ENCODE assay signal across 11 cellular contexts in genomic region chr21:31184462-31184861, GRCh38.
A peak's percentile ranks its signal among the peaks of the same experiment; 100 is the strongest.
DNase-seq lines count a peak whose midpoint lies in the region; ATAC-seq, FAIRE-seq and TF ChIP-seq lines count a peak whose summit lies in the region.
"Had no signal": no experiment of that assay in that cellular context is flagged by ENCODE, and none has a peak within 500 bp of the region (broad histone marks: within the 10 kb centered on the region; RNA-seq: fewer than 3 reads in every experiment).

No MANE protein-coding gene starts in this region.

- peaks cover 3% of the 10 kb centered on the region; the same call in 1 of the 2 replicates for H3K27me3 Mint-ChIP-seq in HFFc6 (ENCODE audit: insufficient read depth)

- no peak overlapping the region for H3K27ac Mint-ChIP-seq in HFFc6

- DNase-seq in activated gamma-delta T cell treated with anti-CD3 and anti-CD28 coated beads, Interleukin-2, amount 50 U/mL, for 16 hours (ENCODE audit: low read depth), result peak; percentile 41
- DNase-seq in stimulated activated CD4-positive, alpha-beta T cell treated with anti-CD3 and anti-CD28 coated beads, Interleukin-2, amount 100 ng/mL, for 48 hours, result peak; percentile 61 to 67
- DNase-seq in HFFc6 (no peak), RCC 7860 (ENCODE audit: low spot score) (no peak), iPS-NIHi11 (ENCODE audit: low spot score) (no peak), Kasumi-1 (lab: John Stamatoyannopoulos, UW) (no peak)
- DNase-seq: HCEC 1CT, right lobe of liver had no signal

- no peak overlapping the region for H3K4me3 Mint-ChIP-seq in HFFc6

- ATAC-seq in GM18868 (IDR thresholded peaks at IDR 0.05; ENCODE audit: unreplicated experiment), result peak; percentile 69
- ATAC-seq in activated CD4-positive, CD25-positive, alpha-beta regulatory T cell treated with anti-CD3 and anti-CD28 coated beads, Interleukin-2, amount 50 U/mL, for 24 hours, result peak; percentile 54 to 56
- ATAC-seq: right lobe of liver had no signal

- no peak for FAIRE-seq in RCC 7860 (lab: Jason Lieb, UNC)
- FAIRE-seq: astrocyte had no signal

- no peak for TF ChIP-seq CTCF in HFFc6 (IDR thresholded peaks at IDR 0.05)

- H3K4me1 Mint-ChIP-seq in HFFc6 (ENCODE audit: low read depth), result no peaks in the 10 kb centered on the region

- no peaks in the 10 kb centered on the region for H3K36me3 Mint-ChIP-seq in HFFc6 (ENCODE audit: low read depth)

- peaks cover 9% of the 10 kb centered on the region; the same call in 1 of the 2 replicates for H3K9me3 Mint-ChIP-seq in HFFc6

Comparison
In these comparisons a context has a peak if more than half of its experiments do, and no peak if none do; other contexts are left out.
1. DNase-seq: peak in activated gamma-delta T cell treated with anti-CD3 and anti-CD28 coated beads, Interleukin-2, amount 50 U/mL, for 16 hours (single experiment) and stimulated activated CD4-positive, alpha-beta T cell treated with anti-CD3 and anti-CD28 coated beads, Interleukin-2, amount 100 ng/mL, for 48 hours (2 of 2); none in HFFc6 (single experiment), RCC 7860 (single experiment), iPS-NIHi11 (single experiment) and Kasumi-1 (0 of 2).